Comparison of ENCODE assay signal across 8 cellular contexts in the genomic region with DNA sequence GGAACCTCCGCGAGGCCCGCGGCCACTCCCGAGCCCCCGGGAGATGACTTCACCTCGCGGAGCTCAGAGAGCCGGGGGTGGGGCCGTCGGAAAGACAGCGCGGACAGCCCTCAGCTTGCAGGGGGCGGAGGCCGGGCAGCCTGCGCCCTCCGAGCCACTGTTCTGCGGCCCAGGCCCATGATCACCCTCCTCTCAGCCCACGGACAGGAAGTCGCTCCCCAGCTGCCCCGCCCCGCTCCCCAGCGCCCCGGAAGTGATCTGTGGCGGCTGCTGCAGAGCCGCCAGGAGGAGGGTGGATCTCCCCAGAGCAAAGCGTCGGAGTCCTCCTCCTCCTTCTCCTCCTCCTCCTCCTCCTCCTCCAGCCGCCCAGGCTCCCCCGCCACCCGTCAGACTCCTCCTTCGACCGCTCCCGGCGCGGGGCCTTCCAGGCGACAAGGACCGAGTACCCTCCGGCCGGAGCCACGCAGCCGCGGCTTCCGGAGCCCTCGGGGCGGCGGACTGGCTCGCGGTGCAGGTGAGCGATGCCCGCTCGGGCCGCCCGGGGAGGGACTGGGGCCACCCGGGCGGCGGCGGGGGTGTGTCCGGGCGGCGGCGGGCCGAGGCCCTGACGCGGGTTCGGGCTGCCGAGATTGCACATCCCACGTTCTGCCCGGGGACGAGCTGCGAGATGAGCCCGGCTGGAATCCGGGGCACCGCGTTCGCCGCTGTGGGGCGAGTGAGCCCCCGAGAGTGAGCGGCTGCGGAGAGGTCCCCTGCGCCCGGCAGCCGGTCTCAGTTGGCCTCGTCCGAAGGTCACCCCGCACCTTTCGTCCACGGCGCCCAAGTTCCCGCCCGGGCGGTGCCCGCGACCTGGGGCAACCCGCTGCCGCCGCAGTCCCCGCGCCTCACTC. TPM values are rescaled to one million over a fixed set of nuclear protein-coding genes. Genes with fewer than 3 reads are reported as not detected.
DNase-seq lines count a peak whose midpoint lies in the region; TF ChIP-seq lines count a peak whose summit lies in the region.

RALA (plus strand) TSS at position 261 of the 890 bp plus-strand sequence. CDS start 63,096 bp downstream, outside the sequence.

- peak within 1 kb of the TSS; percentile 99 for H3K27ac Mint-ChIP-seq in nephron progenitor cell
- H3K27ac Mint-ChIP-seq in stimulated activated naive CD8-positive, alpha-beta T cell treated with anti-CD3 and anti-CD28 coated beads, Interleukin-15, Interleukin-2, amounts not matched to agents 100 ng/mL and 50 ng/mL, for 24 hours, result peak within 1 kb of the TSS; percentile 95

- H3K4me3 ChIP-seq in H7 (ENCODE audit: insufficient read depth, low read depth, low read length), result peak within 1 kb of the TSS; percentile 97

- peak within 1 kb of the TSS; percentile 66 for H3K9ac ChIP-seq in ES-I3 (ENCODE audit: low read depth, low read length)

- H3K4me1 ChIP-seq in ES-I3 (ENCODE audit: insufficient read depth, low read length), result peaks cover 20% of the 10 kb centered on the region; the same call in 1 of the 2 replicates

- peaks cover 55% of the 10 kb centered on the region for H3K4me1 Mint-ChIP-seq in nephron progenitor cell
- peaks cover 57% of the 10 kb centered on the region for H3K4me1 Mint-ChIP-seq in stimulated activated naive CD8-positive, alpha-beta T cell treated with anti-CD3 and anti-CD28 coated beads, Interleukin-15, Interleukin-2, amounts not matched to agents 100 ng/mL and 50 ng/mL, for 24 hours (ENCODE audit: low read depth)

- no peaks in the 10 kb centered on the region for H3K9me3 Mint-ChIP-seq in nephron progenitor cell
- no peaks in the 10 kb centered on the region for H3K9me3 Mint-ChIP-seq in stimulated activated naive CD8-positive, alpha-beta T cell treated with anti-CD3 and anti-CD28 coated beads, Interleukin-15, Interleukin-2, amounts not matched to agents 100 ng/mL and 50 ng/mL, for 24 hours

- H3K4me3 Mint-ChIP-seq in nephron progenitor cell, result peak within 1 kb of the TSS; percentile 98
- peak within 1 kb of the TSS; percentile 93 for H3K4me3 Mint-ChIP-seq in stimulated activated naive CD8-positive, alpha-beta T cell treated with anti-CD3 and anti-CD28 coated beads, Interleukin-15, Interleukin-2, amounts not matched to agents 100 ng/mL and 50 ng/mL, for 24 hours

- H3K9me3 ChIP-seq in ES-I3 (ENCODE audit: control insufficient read depth, insufficient read depth, low read length), result no peaks in the 10 kb centered on the region

- DNase-seq in H7, result peak; percentile 95
- peak; percentile 93 for DNase-seq in M059J (ENCODE audit: low read depth)
- peak; percentile 12 for DNase-seq in SIG-M5 (lab: John Stamatoyannopoulos, UW)
- DNase-seq in activated gamma-delta T cell (lab: John Stamatoyannopoulos, UW), result peak; percentile 78
- DNase-seq in fibroblast of the conjunctiva (ENCODE audit: low read depth), result peak; percentile 94
- peak; percentile 92 for DNase-seq in nephron progenitor cell

- no peak for TF ChIP-seq CTCF in nephron progenitor cell (IDR thresholded peaks at IDR 0.05)

- H3K36me3 Mint-ChIP-seq in nephron progenitor cell (ENCODE audit: low read depth), result peaks cover 7% of the 10 kb centered on the region
- H3K36me3 Mint-ChIP-seq in stimulated activated naive CD8-positive, alpha-beta T cell treated with anti-CD3 and anti-CD28 coated beads, Interleukin-15, Interleukin-2, amounts not matched to agents 100 ng/mL and 50 ng/mL, for 24 hours (ENCODE audit: low read depth), result peaks cover 11% of the 10 kb centered on the region

- H3K27me3 ChIP-seq in H7 (ENCODE audit: control insufficient read depth, insufficient read depth, low read length), result no peaks in the 10 kb centered on the region

- H3K36me3 ChIP-seq in ES-I3 (ENCODE audit: insufficient read depth, low read length) (no peaks in the 10 kb centered on the region), H7 (replicated peaks; ENCODE audit: control insufficient read depth, insufficient read depth, low read length) (no peaks in the 10 kb centered on the region)

- H3K27me3 Mint-ChIP-seq in nephron progenitor cell (ENCODE audit: low read depth, poor library complexity), result peaks cover 6% of the 10 kb centered on the region
- no peaks in the 10 kb centered on the region for H3K27me3 Mint-ChIP-seq in stimulated activated naive CD8-positive, alpha-beta T cell treated with anti-CD3 and anti-CD28 coated beads, Interleukin-15, Interleukin-2, amounts not matched to agents 100 ng/mL and 50 ng/mL, for 24 hours

RNA-seq across cellular contexts. Expression of gene RALA, which starts in this region (rescaled TPM):
- 12.3 and 15.1 TPM in 2 replicates for total RNA-seq in H7 (2014; rRNA removed; shearing (Covaris generic))
- 8.5 and 15.1 TPM in 2 replicates for total RNA-seq in M059J (2014; rRNA removed; shearing (Covaris generic))

Comparison
In these comparisons a context has a peak if more than half of its experiments do, and no peak if none do; other contexts are left out.
1. Peak in every context shown above with its lines: DNase-seq and H3K4me3 ChIP-seq.
2. DNase-seq: peak in every context shown above with its lines; median percentile 95 in H7; 94 in fibroblast of the conjunctiva; 93 in M059J; 92 in nephron progenitor cell; 78 in activated gamma-delta T cell; 12 in SIG-M5.